In the genomic region with DNA sequence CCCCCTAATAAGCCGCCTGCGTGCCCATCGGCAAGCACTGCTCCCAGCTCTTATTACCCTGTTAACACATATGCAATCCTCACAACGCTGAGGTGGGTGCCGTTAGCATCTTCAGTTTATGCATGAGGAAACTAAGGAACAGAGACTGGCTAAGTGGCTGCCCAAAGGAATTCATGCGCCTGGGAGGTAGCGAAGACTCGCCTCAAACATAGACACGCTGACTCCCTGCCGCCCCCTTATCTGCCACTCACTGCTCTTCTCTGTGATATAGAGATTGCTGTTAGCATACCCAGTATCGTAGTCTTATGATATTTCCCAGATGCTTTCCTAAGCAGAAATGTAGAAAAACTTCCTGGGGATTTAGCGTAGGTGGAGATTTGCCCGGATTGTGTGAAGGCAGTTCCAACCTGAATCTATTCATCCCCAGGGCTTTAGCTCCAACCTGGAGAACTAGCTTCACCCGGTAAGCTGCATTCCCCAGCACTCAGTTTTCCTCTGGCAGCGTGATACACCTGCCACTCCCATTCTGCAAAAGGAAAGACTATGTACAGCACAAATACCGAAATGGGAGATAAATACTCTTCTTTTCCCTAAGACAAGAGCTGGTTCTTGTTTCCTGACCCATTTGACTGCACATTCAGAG, we compare ENCODE assay signal across 20 cellular contexts. TPM values are rescaled to one million over a fixed set of nuclear protein-coding genes. Genes with fewer than 3 reads are reported as not detected.
DNase-seq lines count a peak whose midpoint lies in the region; ATAC-seq and TF ChIP-seq lines count a peak whose summit lies in the region.
"Had no signal": no experiment of that assay in that cellular context is flagged by ENCODE, and none has a peak within 500 bp of the region (broad histone marks: within the 10 kb centered on the region; RNA-seq: fewer than 3 reads in every experiment).

No MANE protein-coding gene starts in this region.

- in situ Hi-C loops in gastrocnemius medialis (cut with MboI; ENCODE audit: low sequenced_read_pairs in 4 of 4) = no loop called here

- no peaks in the 10 kb centered on the region for H4K20me1 ChIP-seq in neural progenitor cell (ENCODE audit: low read depth)

- DNase-seq in epithelial cell of esophagus (ENCODE audit: low read depth) (peak; percentile 78), neural progenitor cell (ENCODE audit: low spot score) (no peak), upper lobe of right lung (no peak), gastrocnemius medialis (no peak), foreskin keratinocyte (no peak), NCI-H146 treated with DMSO at 0.1 percent for 48 hours (lab: John Stamatoyannopoulos, UW; ENCODE audit: unreplicated experiment) (no peak)
- DNase-seq: ACHN; C1 segment of cervical spinal cord; CD8-positive, alpha-beta memory T cell; DND-41; KG1; MV-4-11; NCI-H187; NCI-H2107; NCI-H510A; NCI-H82; SHP77 treated with DMSO at 0.1 percent for 48 hours; SK-N-SH had no signal

- H3K4me1 ChIP-seq in neural progenitor cell (no peaks in the 10 kb centered on the region), upper lobe of right lung (no peaks in the 10 kb centered on the region), gastrocnemius medialis (no peaks in the 10 kb centered on the region), foreskin keratinocyte (peaks cover 4% of the 10 kb centered on the region)

- H3K27me3 Mint-ChIP-seq in neural progenitor cell (ENCODE audit: insufficient read depth, low read depth) = no peaks in the 10 kb centered on the region
- H3K27me3 Mint-ChIP-seq: CD8-positive, alpha-beta memory T cell had no signal

- H2AFZ ChIP-seq in neural progenitor cell (replicated peaks) = peak overlapping the region; percentile 48

- TF ChIP-seq POLR2A in gastrocnemius medialis (IDR thresholded peaks at IDR 0.05) = no peak

- peaks cover 5% of the 10 kb centered on the region for H3K4me1 Mint-ChIP-seq in neural progenitor cell

- H3K4me3 Mint-ChIP-seq in neural progenitor cell = no peak overlapping the region
- H3K4me3 Mint-ChIP-seq: CD8-positive, alpha-beta memory T cell had no signal

- intact Hi-C loops in upper lobe of right lung (cut with DNase I) (no loop called here), gastrocnemius medialis (cut with DNase I; ENCODE audit: low total_unique reads) (no loop called here)

- H3K9me3 Mint-ChIP-seq in neural progenitor cell = no peaks in the 10 kb centered on the region

- no peaks in the 10 kb centered on the region for H3K36me3 Mint-ChIP-seq in neural progenitor cell
- H3K36me3 Mint-ChIP-seq: CD8-positive, alpha-beta memory T cell had no signal

- peak overlapping the region; percentile 55 for H3K27ac ChIP-seq in angular gyrus (ENCODE audit: low read depth, low read length)
- no peak overlapping the region for H3K27ac ChIP-seq in neural progenitor cell
- H3K27ac ChIP-seq in upper lobe of right lung = no peak overlapping the region
- H3K27ac ChIP-seq in gastrocnemius medialis = no peak overlapping the region
- no peak overlapping the region for H3K27ac ChIP-seq in foreskin keratinocyte

- no peaks in the 10 kb centered on the region for H3K79me2 ChIP-seq in neural progenitor cell (ENCODE audit: low read depth)

- H3K36me3 ChIP-seq in neural progenitor cell (no peaks in the 10 kb centered on the region), upper lobe of right lung (no peaks in the 10 kb centered on the region), gastrocnemius medialis (no peaks in the 10 kb centered on the region)

- H3K4me3 ChIP-seq in epithelial cell of esophagus (ENCODE audit: low read length) (no peak overlapping the region), neural progenitor cell (no peak overlapping the region), upper lobe of right lung (no peak overlapping the region), gastrocnemius medialis (no peak overlapping the region)

- peak; percentile 30 for ATAC-seq in upper lobe of right lung
- ATAC-seq in gastrocnemius medialis = no peak
- no peak for ATAC-seq in foreskin keratinocyte
- ATAC-seq: HCT116 had no signal

- no peaks in the 10 kb centered on the region for H3F3A ChIP-seq in neural progenitor cell (ENCODE audit: low read depth)

- H3K27me3 ChIP-seq in neural progenitor cell (no peaks in the 10 kb centered on the region), upper lobe of right lung (no peaks in the 10 kb centered on the region), gastrocnemius medialis (no peaks in the 10 kb centered on the region), foreskin keratinocyte (no peaks in the 10 kb centered on the region)

- no peak for TF ChIP-seq CTCF in epithelial cell of esophagus (IDR thresholded peaks at IDR 0.05; ENCODE audit: insufficient read depth, low read depth, low read length, missing control alignments)
- no peak for TF ChIP-seq CTCF in neural progenitor cell (IDR thresholded peaks at IDR 0.05)
- TF ChIP-seq CTCF in upper lobe of right lung (IDR thresholded peaks at IDR 0.05) = no peak
- TF ChIP-seq CTCF in gastrocnemius medialis (IDR thresholded peaks at IDR 0.05 in 4 of 5, conservative IDR thresholded peaks at IDR 0.05 in 1 of 5) = no peak
- TF ChIP-seq CTCF in foreskin keratinocyte (conservative IDR thresholded peaks at IDR 0.05) = no peak

- no peaks in the 10 kb centered on the region for H3K9me3 ChIP-seq in neural progenitor cell (ENCODE audit: low read depth)
- H3K9me3 ChIP-seq in upper lobe of right lung = no peaks in the 10 kb centered on the region
- no peaks in the 10 kb centered on the region for H3K9me3 ChIP-seq in gastrocnemius medialis
- H3K9me3 ChIP-seq: SK-N-SH had no signal

- H3K4me2 ChIP-seq in neural progenitor cell = no peak overlapping the region
- H3K4me2 ChIP-seq: SK-N-SH had no signal

- H3K27ac Mint-ChIP-seq in neural progenitor cell = no peak overlapping the region
- H3K27ac Mint-ChIP-seq: CD8-positive, alpha-beta memory T cell had no signal

- no peak overlapping the region for H3K9ac ChIP-seq in neural progenitor cell
- H3K9ac ChIP-seq: SK-N-SH had no signal

RNA-seq across cellular contexts. Expression of gene CD47, which starts 23.7 kb away (rescaled TPM):
- total RNA-seq in neural progenitor cell (ENCODE audit: low replicate concordance) = 81.3 and 102 TPM in 2 replicates
- 228 TPM for total RNA-seq in upper lobe of right lung
- total RNA-seq in gastrocnemius medialis = 10 to 100 TPM; 14.5 to 30.3 (median 22.4) TPM
- 99.6 and 110 TPM in 2 replicates for total RNA-seq in foreskin keratinocyte
- polyA plus RNA-seq in foreskin keratinocyte = 93.9 and 94.1 TPM in 2 replicates
